Comparison of ENCODE assay signal across 16 cellular contexts in genomic region chr11:33741806-33742205, GRCh38. TPM values are rescaled to one million over a fixed set of nuclear protein-coding genes. Genes with fewer than 3 reads are reported as not detected.
"Had no signal": no experiment of that assay in that cellular context is flagged by ENCODE, and none has a peak within 500 bp of the region (broad histone marks: within the 10 kb centered on the region; RNA-seq: fewer than 3 reads in every experiment).

No MANE protein-coding gene starts in this region.

- H3K9me3 ChIP-seq: breast epithelium had no signal

- H3K27ac Mint-ChIP-seq: activated CD8-positive, alpha-beta T cell treated with anti-CD3 and anti-CD28 coated beads for 36 hours; activated T-cell treated with anti-CD3 and anti-CD28 coated beads, Interleukin-2, amount 50 U/mL, for 72 hours; activated T-helper 2 cell treated with anti-CD3 and anti-CD28 coated beads, Interferon-gamma antibody, Interleukin-2, Interleukin-4, amounts not matched to agents 10 μg/mL and 5 μg/mL and 100 μg/mL, durations not matched to agents 14 hours and 24 hours and 36 hours had no signal

- H3K36me3 ChIP-seq: breast epithelium had no signal

- ATAC-seq: activated T-cell treated with anti-CD3 and anti-CD28 coated beads, Interleukin-2, amount 50 U/mL, for 72 hours had no signal

- H3K27me3 ChIP-seq: breast epithelium had no signal

- H3K4me3 ChIP-seq: breast epithelium had no signal

- H3K4me3 Mint-ChIP-seq: activated CD8-positive, alpha-beta T cell treated with anti-CD3 and anti-CD28 coated beads for 36 hours; activated T-cell treated with anti-CD3 and anti-CD28 coated beads, Interleukin-2, amount 50 U/mL, for 72 hours had no signal

- H3K9me3 Mint-ChIP-seq: activated CD8-positive, alpha-beta T cell treated with anti-CD3 and anti-CD28 coated beads for 36 hours; activated T-cell treated with anti-CD3 and anti-CD28 coated beads, Interleukin-2, amount 50 U/mL, for 72 hours; activated T-helper 2 cell treated with anti-CD3 and anti-CD28 coated beads, Interferon-gamma antibody, Interleukin-2, Interleukin-4, amounts not matched to agents 10 μg/mL and 5 μg/mL and 100 μg/mL, durations not matched to agents 14 hours and 24 hours and 36 hours had no signal

- H3K27me3 Mint-ChIP-seq: activated CD8-positive, alpha-beta T cell treated with anti-CD3 and anti-CD28 coated beads for 36 hours had no signal

- DNase-seq: activated CD4-positive, CD25-positive, alpha-beta regulatory T cell; activated CD8-positive, alpha-beta memory T cell treated with anti-CD3 and anti-CD28 coated beads, Interleukin-2, amount 50 U/mL, for 4 hours; activated CD8-positive, alpha-beta T cell treated with anti-CD3 and anti-CD28 coated beads for 36 hours; activated gamma-delta T cell treated with Interleukin-2 at 50 U/mL for 16 hours; activated naive CD4-positive, alpha-beta T cell treated with anti-CD3 and anti-CD28 coated beads, Interleukin-2, amount 50 U/mL, for 16 hours; activated T-cell treated with anti-CD3 and anti-CD28 coated beads, Interleukin-2, amount 50 U/mL, for 72 hours; aorta; cortex of kidney; NCI-H1436 treated with DMSO at 0.1 percent for 48 hours; NCI-H187; NCI-H2081; SIG-M5; T-helper 1 cell had no signal

- H3K27ac ChIP-seq: breast epithelium, VCaP had no signal

RNA-seq across cellular contexts. Expression of gene C11orf91, which starts 41.2 kb away (rescaled TPM):
- total RNA-seq: activated CD8-positive, alpha-beta T cell treated with anti-CD3 and anti-CD28 coated beads for 36 hours; activated T-cell treated with anti-CD3 and anti-CD28 coated beads, Interleukin-2, amount 50 U/mL, for 72 hours; activated T-helper 2 cell treated with anti-CD3 and anti-CD28 coated beads, Interferon-gamma antibody, Interleukin-2, Interleukin-4, amounts not matched to agents 10 μg/mL and 5 μg/mL and 100 μg/mL, durations not matched to agents 14 hours and 24 hours and 36 hours; breast epithelium had no signal
- polyA plus RNA-seq: aorta had no signal
